ENCODE assay signal across 19 cellular contexts in genomic region chr3:60316121-60316783, GRCh38.
DNase-seq lines count a peak whose midpoint lies in the region; ATAC-seq and TF ChIP-seq lines count a peak whose summit lies in the region.
"Had no signal": no experiment of that assay in that cellular context is flagged by ENCODE, and none has a peak within 500 bp of the region (broad histone marks: within the 10 kb centered on the region; RNA-seq: fewer than 3 reads in every experiment).

No MANE protein-coding gene starts in this region.

- no peaks in the 10 kb centered on the region for H3K27me3 ChIP-seq in smooth muscle cell (ENCODE audit: low read depth)
- H3K27me3 ChIP-seq in osteoblast (ENCODE audit: insufficient read depth, low read length) = no peaks in the 10 kb centered on the region
- H3K27me3 ChIP-seq: dorsolateral prefrontal cortex, upper lobe of right lung had no signal

- in situ Hi-C loops in astrocyte of the cerebellum (cut with HindIII; ENCODE audit: low sequenced_read_pairs) = no loop called here

- H3K4me2 ChIP-seq in smooth muscle cell (peak overlapping the region; percentile 58), osteoblast (ENCODE audit: insufficient read depth, low read length) (no peak overlapping the region)

- H4K20me1 ChIP-seq in smooth muscle cell (ENCODE audit: low read depth) = no peaks in the 10 kb centered on the region
- H4K20me1 ChIP-seq in osteoblast (ENCODE audit: insufficient read depth, low read length) = no peaks in the 10 kb centered on the region

- H3K27ac ChIP-seq in smooth muscle cell (ENCODE audit: low read depth) (peak overlapping the region; percentile 73), osteoblast (ENCODE audit: low read depth, low read length) (no peak overlapping the region)
- H3K27ac ChIP-seq: dorsolateral prefrontal cortex, upper lobe of right lung had no signal

- H3K36me3 ChIP-seq in smooth muscle cell (ENCODE audit: low read depth) = no peaks in the 10 kb centered on the region
- H3K36me3 ChIP-seq in osteoblast (ENCODE audit: insufficient read depth, low read length) = no peaks in the 10 kb centered on the region
- H3K36me3 ChIP-seq: HAP-1, upper lobe of right lung had no signal

- no peak overlapping the region for H2AFZ ChIP-seq in smooth muscle cell (ENCODE audit: low read depth)
- no peak overlapping the region for H2AFZ ChIP-seq in osteoblast (ENCODE audit: low read length)

- H3K9me3 ChIP-seq in smooth muscle cell (replicated peaks; ENCODE audit: low read depth) (no peaks in the 10 kb centered on the region), osteoblast (ENCODE audit: low read depth, low read length) (no peaks in the 10 kb centered on the region)
- H3K9me3 ChIP-seq: Caco-2, HAP-1, upper lobe of right lung had no signal

- H3K79me2 ChIP-seq in smooth muscle cell (ENCODE audit: low read depth) (no peaks in the 10 kb centered on the region), osteoblast (ENCODE audit: insufficient read depth, low read length) (no peaks in the 10 kb centered on the region)

- DNase-seq in NCI-H1694 treated with DMSO at 0.1 percent for 48 hours (lab: John Stamatoyannopoulos, UW) = peak; percentile 1
- no peak for DNase-seq in NCI-H1694 (lab: John Stamatoyannopoulos, UW)
- peak; percentile 72 for DNase-seq in astrocyte of the cerebellum (ENCODE audit: low read depth)
- peak; percentile 84 for DNase-seq in fibroblast of the conjunctiva (ENCODE audit: low read depth)
- DNase-seq in smooth muscle cell (lab: John Stamatoyannopoulos, UW; ENCODE audit: unreplicated experiment) = no peak
- no peak for DNase-seq in osteoblast (ENCODE audit: insufficient read length, low spot score, missing footprints)
- DNase-seq in stimulated activated CD4-positive, alpha-beta T cell treated with anti-CD3 and anti-CD28 coated beads, Interleukin-15, amount 100 ng/mL, for 24 hours = no peak
- DNase-seq: 8988T; activated T-cell treated with anti-CD3 and anti-CD28 coated beads, Interleukin-2, amount 50 U/mL, for 1 hour; Caco-2; central memory CD4-positive, alpha-beta T cell; dorsolateral prefrontal cortex; MM.1S; NCI-H82; retina; upper lobe of right lung had no signal

- H3K4me1 ChIP-seq in smooth muscle cell (ENCODE audit: low read depth) = no peaks in the 10 kb centered on the region
- no peaks in the 10 kb centered on the region for H3K4me1 ChIP-seq in osteoblast (ENCODE audit: insufficient read depth, low read length)
- H3K4me1 ChIP-seq: upper lobe of right lung had no signal

- no peak overlapping the region for H3K9ac ChIP-seq in smooth muscle cell (ENCODE audit: low read depth)

- TF ChIP-seq CTCF in astrocyte of the cerebellum (IDR thresholded peaks at IDR 0.05; ENCODE audit: low read depth, low read length, missing control alignments) = no peak
- no peak for TF ChIP-seq CTCF in smooth muscle cell (IDR thresholded peaks at IDR 0.05; ENCODE audit: borderline replicate concordance, insufficient read depth, poor library complexity, severe bottlenecking)
- TF ChIP-seq CTCF in osteoblast (IDR thresholded peaks at IDR 0.05; ENCODE audit: extremely low read depth, low read depth, low read length) = no peak

- H3K4me3 ChIP-seq in astrocyte of the cerebellum (ENCODE audit: low read depth, low read length) (no peak overlapping the region), smooth muscle cell (no peak overlapping the region), osteoblast (ENCODE audit: insufficient read depth, low read length) (no peak overlapping the region)
- H3K4me3 ChIP-seq: dorsolateral prefrontal cortex, HAP-1, upper lobe of right lung had no signal

- no peaks in the 10 kb centered on the region for H3F3A ChIP-seq in smooth muscle cell (ENCODE audit: low read depth)

- no peak for ATAC-seq in HG02763 (IDR thresholded peaks at IDR 0.05; ENCODE audit: unreplicated experiment)
- ATAC-seq: Right ventricle myocardium inferior, upper lobe of right lung had no signal

Comparison
In these comparisons a context has a peak if more than half of its experiments do, and no peak if none do; other contexts are left out.
1. DNase-seq: peak in NCI-H1694 treated with DMSO at 0.1 percent for 48 hours (single experiment), astrocyte of the cerebellum (single experiment) and fibroblast of the conjunctiva (single experiment); none in NCI-H1694 (single experiment), smooth muscle cell (single experiment), osteoblast (single experiment) and stimulated activated CD4-positive, alpha-beta T cell treated with anti-CD3 and anti-CD28 coated beads, Interleukin-15, amount 100 ng/mL, for 24 hours (single experiment).